Comparison of ENCODE assay signal across 8 cellular contexts in genomic region chr16:67191995-67192681, GRCh38. TPM values are rescaled to one million over a fixed set of nuclear protein-coding genes. Genes with fewer than 3 reads are reported as not detected.
DNase-seq lines count a peak whose midpoint lies in the region; ATAC-seq and TF ChIP-seq lines count a peak whose summit lies in the region.

A gene with protein sequence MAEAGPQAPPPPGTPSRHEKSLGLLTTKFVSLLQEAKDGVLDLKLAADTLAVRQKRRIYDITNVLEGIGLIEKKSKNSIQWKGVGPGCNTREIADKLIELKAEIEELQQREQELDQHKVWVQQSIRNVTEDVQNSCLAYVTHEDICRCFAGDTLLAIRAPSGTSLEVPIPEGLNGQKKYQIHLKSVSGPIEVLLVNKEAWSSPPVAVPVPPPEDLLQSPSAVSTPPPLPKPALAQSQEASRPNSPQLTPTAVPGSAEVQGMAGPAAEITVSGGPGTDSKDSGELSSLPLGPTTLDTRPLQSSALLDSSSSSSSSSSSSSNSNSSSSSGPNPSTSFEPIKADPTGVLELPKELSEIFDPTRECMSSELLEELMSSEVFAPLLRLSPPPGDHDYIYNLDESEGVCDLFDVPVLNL (plus strand): TSS chr16:67192155. CDS start chr16:67192228, 73 bp downstream.

- TF ChIP-seq POLR2A in adrenal gland (IDR thresholded peaks at IDR 0.05), result peak; percentile 41 to 73

- 0 to 1% (median 0%) methylated on average over 7 to 54 of the region's 54 CpGs for WGBS in adrenal gland, 4 donors
- WGBS in heart right ventricle, 2 donors, result 0 to 1% methylated on average over 54 of the region's 54 CpGs

- H3K27me3 ChIP-seq in adrenal gland, result no peaks in the 10 kb centered on the region
- H3K27me3 ChIP-seq in heart right ventricle, result no peaks in the 10 kb centered on the region
- no peaks in the 10 kb centered on the region for H3K27me3 ChIP-seq in upper lobe of right lung

- ATAC-seq in HG02623 (IDR thresholded peaks at IDR 0.05; ENCODE audit: unreplicated experiment) (peak; percentile 80), heart right ventricle (peak; percentile 88 to 97 (median 94)), upper lobe of right lung (peak; percentile 97)

- no peaks in the 10 kb centered on the region for H3K9me3 ChIP-seq in adrenal gland (replicated peaks in 1 of 3)
- H3K9me3 ChIP-seq in heart right ventricle, result no peaks in the 10 kb centered on the region
- no peaks in the 10 kb centered on the region for H3K9me3 ChIP-seq in upper lobe of right lung

- peak within 1 kb of the TSS in 4 of 5 donors; percentile 7 to 87 (median 68) for H3K27ac ChIP-seq in adrenal gland
- H3K27ac ChIP-seq in heart right ventricle, result peak within 1 kb of the TSS; percentile 13 to 94 (median 86)
- peak within 1 kb of the TSS; percentile 82 for H3K27ac ChIP-seq in upper lobe of right lung

- peak within 1 kb of the TSS; percentile 80 for H3K4me3 Mint-ChIP-seq in progenitor cell of endocrine pancreas (ENCODE audit: low read depth)

- no peaks in the 10 kb centered on the region for H3K27me3 Mint-ChIP-seq in progenitor cell of endocrine pancreas

- intact Hi-C loops in adrenal gland (cut with DNase I), result no loop called here
- intact Hi-C loops in heart right ventricle (cut with DNase I), result loop anchor here in 4 of 10 donors (2.0 to 5.0 kb wide), 3 partner anchors 35 to 55 kb away; partner anchors contain the start of genes TMEM208 (in 3 of the 4), FHOD1 (in 1 of the 4) and SLC9A5 (in 1 of the 4)
- intact Hi-C loops in upper lobe of right lung (cut with DNase I), result no loop called here

- H3K4me3 ChIP-seq in GM12865 (ENCODE audit: low read depth, low read length) (peak within 1 kb of the TSS; percentile 95), adrenal gland (peak within 1 kb of the TSS; percentile 31 to 98 (median 89)), heart right ventricle (peak within 1 kb of the TSS; percentile 78 to 100 (median 90)), upper lobe of right lung (peak within 1 kb of the TSS; percentile 99)

- peaks cover 11 to 29% of the 10 kb centered on the region in 2 donors for H3K4me1 ChIP-seq in adrenal gland (replicated peaks in 1 of 2)
- H3K4me1 ChIP-seq in heart right ventricle, result peaks cover 18 to 52% (median 33%) of the 10 kb centered on the region in 9 donors
- H3K4me1 ChIP-seq in upper lobe of right lung, result peaks cover 27% of the 10 kb centered on the region

- H3K9me3 Mint-ChIP-seq in progenitor cell of endocrine pancreas (ENCODE audit: low read depth), result no peaks in the 10 kb centered on the region

- H3K27ac Mint-ChIP-seq in progenitor cell of endocrine pancreas, result peak within 1 kb of the TSS; percentile 71

- H3K4me1 Mint-ChIP-seq in progenitor cell of endocrine pancreas (ENCODE audit: low read depth), result peaks cover 15% of the 10 kb centered on the region

- DNase-seq in GM12865 (ENCODE audit: low read depth) (peak; percentile 95), NCI-H128 (lab: John Stamatoyannopoulos, UW; ENCODE audit: unreplicated experiment) (peak; percentile 43), T-helper 1 cell (peak; percentile 73 to 93 (median 77)), adrenal gland (peak; percentile 88 to 96 (median 92)), heart right ventricle (peak; percentile 92), progenitor cell of endocrine pancreas (ENCODE audit: low spot score, unreplicated experiment) (peak; percentile 75), upper lobe of right lung (peak; percentile 96)

- peaks cover 0 to 38% of the 10 kb centered on the region in 2 donors for H3K36me3 ChIP-seq in adrenal gland (replicated peaks in 1 of 2)
- peaks cover 3 to 42% (median 34%) of the 10 kb centered on the region in 9 donors for H3K36me3 ChIP-seq in heart right ventricle
- peaks cover 40% of the 10 kb centered on the region for H3K36me3 ChIP-seq in upper lobe of right lung

- TF ChIP-seq CTCF in GM12865 (IDR thresholded peaks at IDR 0.05; ENCODE audit: insufficient read depth, low read depth, low read length, missing control alignments), result no peak
- peak in 1 of 6 experiments; percentile 8 for TF ChIP-seq CTCF in adrenal gland (IDR thresholded peaks at IDR 0.05)
- peak in 1 of 9 donors; percentile 8 for TF ChIP-seq CTCF in heart right ventricle (IDR thresholded peaks at IDR 0.05)
- TF ChIP-seq CTCF in progenitor cell of endocrine pancreas (IDR thresholded peaks at IDR 0.05; ENCODE audit: unreplicated experiment), result no peak
- no peak for TF ChIP-seq CTCF in upper lobe of right lung (IDR thresholded peaks at IDR 0.05)

- peaks cover 16% of the 10 kb centered on the region for H3K36me3 Mint-ChIP-seq in progenitor cell of endocrine pancreas (ENCODE audit: insufficient read depth)

RNA-seq across cellular contexts. Expression of the gene that starts here (rescaled TPM):
- total RNA-seq in adrenal gland (100 to 1,000 TPM in 1 of 8 donors, 10 to 100 TPM in 7; 48.2 to 122 (median 70.4) TPM), heart right ventricle (10 to 100 TPM; 21.9 to 45.6 (median 28.6) TPM), progenitor cell of endocrine pancreas (82.1 and 82.8 TPM in 2 replicates), upper lobe of right lung (68.2 TPM)
- polyA plus RNA-seq in adrenal gland (10 to 100 TPM; 44.4 to 81.0 (median 77.3) TPM), heart right ventricle (10 to 100 TPM; 33.4 to 38.4 TPM)

Comparison
In these comparisons a context has a peak if more than half of its experiments do, and no peak if none do; other contexts are left out.
1. Peak in every context shown above with its lines: DNase-seq, ATAC-seq, H3K4me3 ChIP-seq and H3K27ac ChIP-seq.
2. DNase-seq: peak in every context shown above with its lines; median percentile 96 in upper lobe of right lung; 95 in GM12865; 92 in adrenal gland; 92 in heart right ventricle; 77 in T-helper 1 cell; 75 in progenitor cell of endocrine pancreas; 43 in NCI-H128.